ENCODE assay signal across 19 cellular contexts in genomic region chr19:50178859-50179537, GRCh38. TPM values are rescaled to one million over a fixed set of nuclear protein-coding genes. Genes with fewer than 3 reads are reported as not detected.
DNase-seq lines count a peak whose midpoint lies in the region; ATAC-seq and TF ChIP-seq lines count a peak whose summit lies in the region.
"Had no signal": no experiment of that assay in that cellular context is flagged by ENCODE, and none has a peak within 500 bp of the region (broad histone marks: within the 10 kb centered on the region; RNA-seq: fewer than 3 reads in every experiment).

No MANE protein-coding gene starts in this region.

- H2AFZ ChIP-seq in OCI-LY7 (ENCODE audit: low read length): peak overlapping the region; percentile 61

- no peaks in the 10 kb centered on the region for H3K4me1 Mint-ChIP-seq in CD4-positive, alpha-beta memory T cell
- H3K4me1 Mint-ChIP-seq: stimulated activated memory B cell treated with anti-CD40 and anti-IgM and Interleukin-4, amounts not matched to agents 10 μg/mL and 1 μg/mL and 100 μg/mL, for 72 hours had no signal

- H3K27ac Mint-ChIP-seq in CD4-positive, alpha-beta memory T cell: no peak overlapping the region
- H3K27ac Mint-ChIP-seq: stimulated activated memory B cell treated with anti-CD40 and anti-IgM and Interleukin-4, amounts not matched to agents 10 μg/mL and 1 μg/mL and 100 μg/mL, for 72 hours had no signal

- no peaks in the 10 kb centered on the region for H3K27me3 ChIP-seq in GM06990 (replicated peaks; ENCODE audit: control insufficient read depth, insufficient read depth, low read length)
- H3K27me3 ChIP-seq in esophagus squamous epithelium: peaks cover 0 to 40% (median 1%) of the 10 kb centered on the region in 4 donors
- no peaks in the 10 kb centered on the region for H3K27me3 ChIP-seq in CD4-positive, alpha-beta memory T cell (ENCODE audit: insufficient read depth, low read length)
- H3K27me3 ChIP-seq: ovary, vagina had no signal

- H3K4me1 ChIP-seq in OCI-LY7 (ENCODE audit: insufficient read depth, low read length, poor library complexity, severe bottlenecking): peaks cover 9% of the 10 kb centered on the region
- peaks cover 0 to 18% (median 0%) of the 10 kb centered on the region in 3 donors for H3K4me1 ChIP-seq in esophagus squamous epithelium
- no peaks in the 10 kb centered on the region for H3K4me1 ChIP-seq in CD4-positive, alpha-beta memory T cell (ENCODE audit: insufficient read depth, low read length)
- H3K4me1 ChIP-seq: vagina had no signal

- BruUV-seq in OCI-LY7 (replicated peaks; lab: Mats Ljungman, UMichigan): no TSS peak

- POLR2A ChIA-PET in OCI-LY7 (lab: Charles Lee): no interaction called here
- POLR2A ChIA-PET in CD4-positive, alpha-beta memory T cell (lab: Charles Lee; ENCODE audit: partially characterized antibody): no interaction called here

- ATAC-seq in HG03439 (IDR thresholded peaks at IDR 0.05; ENCODE audit: unreplicated experiment): no peak
- ATAC-seq: stimulated activated memory B cell treated with anti-CD40 and anti-IgM and Interleukin-4, amounts not matched to agents 10 μg/mL and 1 μg/mL and 100 μg/mL, for 72 hours had no signal

- TF ChIP-seq CTCF in GM06990 (IDR thresholded peaks at IDR 0.05; ENCODE audit: insufficient read depth, low read length, poor library complexity, severe bottlenecking): no peak
- TF ChIP-seq CTCF in OCI-LY7 (conservative IDR thresholded peaks at IDR 0.05; ENCODE audit: low read length): no peak
- TF ChIP-seq CTCF in esophagus squamous epithelium (IDR thresholded peaks at IDR 0.05): no peak

- no peak for TF ChIP-seq POLR2A in esophagus squamous epithelium (IDR thresholded peaks at IDR 0.05)

- no peaks in the 10 kb centered on the region for H3K79me2 ChIP-seq in OCI-LY7 (ENCODE audit: insufficient read depth, low read depth, low read length)

- peaks cover 3 to 25% of the 10 kb centered on the region in 2 donors for H3K27me3 Mint-ChIP-seq in CD4-positive, alpha-beta memory T cell
- H3K27me3 Mint-ChIP-seq: stimulated activated memory B cell treated with anti-CD40 and anti-IgM and Interleukin-4, amounts not matched to agents 10 μg/mL and 1 μg/mL and 100 μg/mL, for 72 hours had no signal

- H3K9me2 ChIP-seq in OCI-LY7 (ENCODE audit: insufficient read depth, low read length): no peaks in the 10 kb centered on the region

- intact Hi-C loops in OCI-LY7 (cut with micrococcal nuclease; ENCODE audit: unreplicated experiment): no loop called here
- intact Hi-C loops in esophagus squamous epithelium (cut with DNase I): no loop called here
- intact Hi-C loops in CD4-positive, alpha-beta memory T cell (cut with micrococcal nuclease): no loop called here

- H3K9me3 ChIP-seq in OCI-LY7 (ENCODE audit: low read length): 0 out of 2 replicates have a peak, but pooled peaks cover 5% of the 10 kb centered on the region
- no peaks in the 10 kb centered on the region for H3K9me3 ChIP-seq in esophagus squamous epithelium
- no peaks in the 10 kb centered on the region for H3K9me3 ChIP-seq in CD4-positive, alpha-beta memory T cell (ENCODE audit: control insufficient read depth in 1 of 2, low read length in 2 of 2)
- H3K9me3 ChIP-seq: ovary, vagina had no signal

- CTCF ChIA-PET in OCI-LY7 (lab: Charles Lee; ENCODE audit: unreplicated experiment): no interaction called here
- CTCF ChIA-PET in CD4-positive, alpha-beta memory T cell (lab: Charles Lee; ENCODE audit: partially characterized antibody): no interaction called here

- peak overlapping the region; percentile 36 for H3K4me2 ChIP-seq in OCI-LY7 (ENCODE audit: low read length)

- no peaks in the 10 kb centered on the region for H3K36me3 Mint-ChIP-seq in CD4-positive, alpha-beta memory T cell
- H3K36me3 Mint-ChIP-seq: stimulated activated memory B cell treated with anti-CD40 and anti-IgM and Interleukin-4, amounts not matched to agents 10 μg/mL and 1 μg/mL and 100 μg/mL, for 72 hours had no signal

- H3K9me3 Mint-ChIP-seq in CD4-positive, alpha-beta memory T cell: peaks cover 0 to 12% (median 4%) of the 10 kb centered on the region in 8 donors

- no peak overlapping the region for H3K4me3 Mint-ChIP-seq in CD4-positive, alpha-beta memory T cell
- H3K4me3 Mint-ChIP-seq: stimulated activated memory B cell treated with anti-CD40 and anti-IgM and Interleukin-4, amounts not matched to agents 10 μg/mL and 1 μg/mL and 100 μg/mL, for 72 hours had no signal

- DNase-seq in GM06990 (ENCODE audit: extremely low read depth, insufficient read length): peak; percentile 55
- DNase-seq in OCI-LY7 (ENCODE audit: low spot score): peak; percentile 19
- DNase-seq in esophagus squamous epithelium (lab: John Stamatoyannopoulos, UW): no peak
- peak; percentile 66 for DNase-seq in renal cortical epithelial cell (ENCODE audit: low read depth)
- DNase-seq in foreskin melanocyte: no peak
- no peak for DNase-seq in CD4-positive, alpha-beta memory T cell
- no peak for DNase-seq in activated naive CD4-positive, alpha-beta T cell treated with Interleukin-2 at 50 U/mL for 16 hours
- DNase-seq: AML-193, aorta, DMS153, midbrain, NCI-H1930, NCI-H510A treated with DMSO at 0.1 percent for 48 hours, ovary had no signal

- 25 to 32% methylated on average over 9 of the region's 9 CpGs for WGBS in esophagus squamous epithelium, 2 donors

- H3K4me3 ChIP-seq in GM06990 (replicated peaks; ENCODE audit: low read depth, low read length): peak overlapping the region; percentile 50
- H3K4me3 ChIP-seq in OCI-LY7 (ENCODE audit: low read depth, low read length, poor library complexity, severe bottlenecking): no peak overlapping the region
- H3K4me3 ChIP-seq in esophagus squamous epithelium: no peak overlapping the region
- no peak overlapping the region for H3K4me3 ChIP-seq in CD4-positive, alpha-beta memory T cell (ENCODE audit: low read length in 2 of 2)
- H3K4me3 ChIP-seq: ovary, vagina had no signal

- H4K20me1 ChIP-seq in OCI-LY7 (ENCODE audit: insufficient read depth, low read length): no peaks in the 10 kb centered on the region

- H3K36me3 ChIP-seq in GM06990 (ENCODE audit: control insufficient read depth, insufficient read depth, low read length): no peaks in the 10 kb centered on the region
- H3K36me3 ChIP-seq in OCI-LY7 (ENCODE audit: insufficient read depth, low read length): no peaks in the 10 kb centered on the region
- no peaks in the 10 kb centered on the region for H3K36me3 ChIP-seq in esophagus squamous epithelium
- H3K36me3 ChIP-seq in CD4-positive, alpha-beta memory T cell (ENCODE audit: insufficient read depth, low read length): no peaks in the 10 kb centered on the region
- H3K36me3 ChIP-seq: ovary, vagina had no signal

- H3K27ac ChIP-seq in OCI-LY7 (ENCODE audit: low read depth, low read length, poor library complexity, severe bottlenecking): peak overlapping the region; percentile 18
- peak overlapping the region; percentile 62 to 86 (median 74) for H3K27ac ChIP-seq in esophagus squamous epithelium
- H3K27ac ChIP-seq in CD4-positive, alpha-beta memory T cell (ENCODE audit: low read depth, low read length): no peak overlapping the region
- H3K27ac ChIP-seq: ovary, vagina had no signal

RNA-seq across cellular contexts. Expression of gene IZUMO2, which starts 15.9 kb away (rescaled TPM):
- total RNA-seq in OCI-LY7 (2014; rRNA removed; shearing (Covaris generic)): not detected in 2 replicates
- total RNA-seq in OCI-LY7 (2022): not detected in 2 replicates
- total RNA-seq in esophagus squamous epithelium: not detected
- total RNA-seq in renal cortical epithelial cell: not detected in 2 replicates
- total RNA-seq in CD4-positive, alpha-beta memory T cell: not detected
- not detected for polyA plus RNA-seq in CD4-positive, alpha-beta memory T cell
- total RNA-seq: activated CD8-positive, alpha-beta memory T cell treated with anti-CD3 and anti-CD28 coated beads for 36 hours; aorta; ovary; vagina had no signal
- polyA plus RNA-seq: aorta, keratinocyte, ovary had no signal

RNA-seq across cellular contexts. Expression of gene MYH14, which starts 24.4 kb away (rescaled TPM):
- total RNA-seq in OCI-LY7 (2014; rRNA removed; shearing (Covaris generic)): not detected in 2 replicates
- total RNA-seq in OCI-LY7 (2022) (not detected in 2 replicates), esophagus squamous epithelium (100 to 1,000 TPM in 1 of 4 donors, 10 to 100 TPM in 3; 31.1 to 141 (median 39.0) TPM), renal cortical epithelial cell (0.85 and 36.5 TPM in 2 replicates)
- total RNA-seq in CD4-positive, alpha-beta memory T cell: not detected
- not detected for polyA plus RNA-seq in CD4-positive, alpha-beta memory T cell
- total RNA-seq: activated CD8-positive, alpha-beta memory T cell treated with anti-CD3 and anti-CD28 coated beads for 36 hours had no signal

Comparison
In these comparisons a context has a peak if more than half of its experiments do, and no peak if none do; other contexts are left out.
1. DNase-seq: peak in GM06990 (single experiment), OCI-LY7 (single experiment) and renal cortical epithelial cell (single experiment); none in esophagus squamous epithelium (single experiment), foreskin melanocyte (single experiment), CD4-positive, alpha-beta memory T cell (0 of 5) and activated naive CD4-positive, alpha-beta T cell treated with Interleukin-2 at 50 U/mL for 16 hours (single experiment).